8 cellular contexts compared by ENCODE assay signal in genomic region chr1:36223996-36224536, GRCh38. TPM values are rescaled to one million over a fixed set of nuclear protein-coding genes. Genes with fewer than 3 reads are reported as not detected.
DNase-seq lines count a peak whose midpoint lies in the region; ATAC-seq, FAIRE-seq and TF ChIP-seq lines count a peak whose summit lies in the region.

A gene with protein sequence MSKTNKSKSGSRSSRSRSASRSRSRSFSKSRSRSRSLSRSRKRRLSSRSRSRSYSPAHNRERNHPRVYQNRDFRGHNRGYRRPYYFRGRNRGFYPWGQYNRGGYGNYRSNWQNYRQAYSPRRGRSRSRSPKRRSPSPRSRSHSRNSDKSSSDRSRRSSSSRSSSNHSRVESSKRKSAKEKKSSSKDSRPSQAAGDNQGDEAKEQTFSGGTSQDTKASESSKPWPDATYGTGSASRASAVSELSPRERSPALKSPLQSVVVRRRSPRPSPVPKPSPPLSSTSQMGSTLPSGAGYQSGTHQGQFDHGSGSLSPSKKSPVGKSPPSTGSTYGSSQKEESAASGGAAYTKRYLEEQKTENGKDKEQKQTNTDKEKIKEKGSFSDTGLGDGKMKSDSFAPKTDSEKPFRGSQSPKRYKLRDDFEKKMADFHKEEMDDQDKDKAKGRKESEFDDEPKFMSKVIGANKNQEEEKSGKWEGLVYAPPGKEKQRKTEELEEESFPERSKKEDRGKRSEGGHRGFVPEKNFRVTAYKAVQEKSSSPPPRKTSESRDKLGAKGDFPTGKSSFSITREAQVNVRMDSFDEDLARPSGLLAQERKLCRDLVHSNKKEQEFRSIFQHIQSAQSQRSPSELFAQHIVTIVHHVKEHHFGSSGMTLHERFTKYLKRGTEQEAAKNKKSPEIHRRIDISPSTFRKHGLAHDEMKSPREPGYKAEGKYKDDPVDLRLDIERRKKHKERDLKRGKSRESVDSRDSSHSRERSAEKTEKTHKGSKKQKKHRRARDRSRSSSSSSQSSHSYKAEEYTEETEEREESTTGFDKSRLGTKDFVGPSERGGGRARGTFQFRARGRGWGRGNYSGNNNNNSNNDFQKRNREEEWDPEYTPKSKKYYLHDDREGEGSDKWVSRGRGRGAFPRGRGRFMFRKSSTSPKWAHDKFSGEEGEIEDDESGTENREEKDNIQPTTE (plus strand): TSS chr1:36224443. CDS start chr1:36282564, 58,121 bp downstream.

- WGBS in psoas muscle, 3 donors, result 0% methylated on average over 45 of the region's 45 CpGs

- intact Hi-C loops in T-helper 2 cell treated with Interferon-gamma antibody and Interleukin-4, amounts not matched to agents 100 ng/mL and 5 ng/mL, for 36 hours (cut with micrococcal nuclease), result loop anchor here (1.0 to 10.0 kb wide), 8 partner anchors 37 to 289 kb away; partner anchors contain the start of genes ADPRS, AGO3, OSCP1 and SH3D21
- intact Hi-C loops in left ventricle myocardium superior (cut with micrococcal nuclease) (no loop called here), psoas muscle (cut with DNase I) (loop anchor here in 1 of 2 donors (2.0 to 5.0 kb wide), 2 partner anchors 61 to 67 kb away; partner anchors contain the start of gene MAP7D1)

- H3K4me3 ChIP-seq in psoas muscle, result peak within 1 kb of the TSS; percentile 94

- peak; percentile 93 for FAIRE-seq in urothelium cell line (lab: Jason Lieb, UNC)

- peak within 1 kb of the TSS; percentile 98 for H3K27ac ChIP-seq in psoas muscle

- no peaks in the 10 kb centered on the region for H3K9me3 ChIP-seq in psoas muscle

- peaks cover 0 to 30% of the 10 kb centered on the region in 2 donors for H3K36me3 ChIP-seq in psoas muscle (ENCODE audit: insufficient read depth in 1 of 2, low read depth in 1 of 2)

- peaks cover 30% of the 10 kb centered on the region for H3K4me1 ChIP-seq in psoas muscle

- peak; percentile 90 for ATAC-seq in GM18499 (IDR thresholded peaks at IDR 0.05; ENCODE audit: insufficient read depth, unreplicated experiment)
- peak; percentile 91 for ATAC-seq in HG02943 (IDR thresholded peaks at IDR 0.05; ENCODE audit: low read depth, unreplicated experiment)
- peak; percentile 95 for ATAC-seq in left ventricle myocardium superior
- peak; percentile 89 to 95 (median 93) for ATAC-seq in psoas muscle

- DNase-seq in NCI-H187 treated with DMSO at 0.1 percent for 48 hours (lab: John Stamatoyannopoulos, UW) (peak; percentile 96), anterior cingulate cortex (lab: John Stamatoyannopoulos, UW) (peak; percentile 87 to 100 (median 100)), left ventricle myocardium superior (peak; percentile 100), psoas muscle (peak; percentile 99 to 100), urothelium cell line (ENCODE audit: low spot score) (peak; percentile 98)

- H3K27me3 ChIP-seq in psoas muscle (ENCODE audit: insufficient read depth in 3 of 3, low read length in 2 of 3), result no peaks in the 10 kb centered on the region

- TF ChIP-seq CTCF in psoas muscle (IDR thresholded peaks at IDR 0.05), result no peak

RNA-seq across cellular contexts. Expression of the gene that starts here (rescaled TPM):
- 147 and 152 TPM in 2 replicates for total RNA-seq in T-helper 2 cell treated with Interferon-gamma antibody and Interleukin-4, amounts not matched to agents 100 ng/mL and 5 ng/mL, for 36 hours
- total RNA-seq in left ventricle myocardium superior (67.9 TPM), psoas muscle (100 to 1,000 TPM in 3 of 4 donors, 10 to 100 TPM in 1; 96.6 to 159 (median 124) TPM)
- 10 to 100 TPM; 45.8 to 92.9 (median 80.3) TPM for polyA plus RNA-seq in psoas muscle

Comparison
In these comparisons a context has a peak if more than half of its experiments do, and no peak if none do; other contexts are left out.
1. Peak in every context shown above with its lines: DNase-seq, ATAC-seq, H3K4me3 ChIP-seq and H3K27ac ChIP-seq.